6 cellular contexts compared by ENCODE assay signal in genomic region chr3:195038161-195038560, GRCh38.
"Had no signal": no experiment of that assay in that cellular context is flagged by ENCODE, and none has a peak within 500 bp of the region (broad histone marks: within the 10 kb centered on the region; RNA-seq: fewer than 3 reads in every experiment).

No MANE protein-coding gene starts in this region.

- DNase-seq: GM23248, GOT3, H7, HFFc6 had no signal

- FAIRE-seq: HepG2 had no signal

- H3K27ac ChIP-seq: GM23248, HL-60 had no signal
